15 cellular contexts compared by ENCODE assay signal in genomic region chr9:123089790-123090189, GRCh38. TPM values are rescaled to one million over a fixed set of nuclear protein-coding genes. Genes with fewer than 3 reads are reported as not detected.
"Had no signal": no experiment of that assay in that cellular context is flagged by ENCODE, and none has a peak within 500 bp of the region (broad histone marks: within the 10 kb centered on the region; RNA-seq: fewer than 3 reads in every experiment).

No MANE protein-coding gene starts in this region.

- H3K9me3 ChIP-seq: breast epithelium, esophagus squamous epithelium, mucosa of descending colon, sigmoid colon had no signal

- H3K36me3 ChIP-seq: breast epithelium had no signal

- ATAC-seq: left colon; mucosa of descending colon; natural killer cell; stimulated activated naive CD8-positive, alpha-beta T cell treated with anti-CD3 and anti-CD28 coated beads, Interleukin-15, Interleukin-2, amounts not matched to agents 100 U/mL and 50 U/mL, for 24 hours had no signal

- H3K4me1 ChIP-seq: breast epithelium, sigmoid colon had no signal

- H3K4me1 Mint-ChIP-seq: activated CD4-positive, alpha-beta T cell treated with anti-CD3 and anti-CD28 coated beads, Interleukin-2, amount 10 ng/mL, durations not matched to agents 7 days and 5 days; activated naive CD8-positive, alpha-beta T cell treated with anti-CD3 and anti-CD28 coated beads for 36 hours; natural killer cell had no signal

- DNase-seq: activated CD4-positive, alpha-beta T cell treated with anti-CD3 and anti-CD28 coated beads, Interleukin-2, amount 10 ng/mL, durations not matched to agents 7 days and 5 days; activated CD4-positive, CD25-positive, alpha-beta regulatory T cell; activated gamma-delta T cell; activated naive CD8-positive, alpha-beta T cell treated with anti-CD3 and anti-CD28 coated beads for 36 hours; anterior cingulate cortex; esophagus squamous epithelium; foreskin fibroblast; left colon; mucosa of descending colon; natural killer cell; sigmoid colon; stimulated activated naive CD8-positive, alpha-beta T cell treated with anti-CD3 and anti-CD28 coated beads, Interleukin-15, Interleukin-2, amounts not matched to agents 100 U/mL and 50 U/mL, for 24 hours had no signal

- H3K27me3 ChIP-seq: breast epithelium, esophagus squamous epithelium, sigmoid colon had no signal

- H3K27ac Mint-ChIP-seq: activated CD4-positive, alpha-beta T cell treated with anti-CD3 and anti-CD28 coated beads, Interleukin-2, amount 10 ng/mL, durations not matched to agents 7 days and 5 days; activated naive CD8-positive, alpha-beta T cell treated with anti-CD3 and anti-CD28 coated beads for 36 hours; T-helper 1 cell treated with Interleukin-12 subunit alpha and Interleukin-12 subunit beta and Interleukin-4 antibody, amounts not matched to agents 30 μg/mL and 1 μg/mL, for 36 hours had no signal

- H3K9me3 Mint-ChIP-seq: activated CD4-positive, alpha-beta T cell treated with anti-CD3 and anti-CD28 coated beads, Interleukin-2, amount 10 ng/mL, durations not matched to agents 7 days and 5 days; activated naive CD8-positive, alpha-beta T cell treated with anti-CD3 and anti-CD28 coated beads for 36 hours; natural killer cell; T-helper 1 cell treated with Interleukin-12 subunit alpha and Interleukin-12 subunit beta and Interleukin-4 antibody, amounts not matched to agents 30 μg/mL and 1 μg/mL, for 36 hours had no signal

- H3K27me3 Mint-ChIP-seq: activated CD4-positive, alpha-beta T cell treated with anti-CD3 and anti-CD28 coated beads, Interleukin-2, amount 10 ng/mL, durations not matched to agents 7 days and 5 days; activated naive CD8-positive, alpha-beta T cell treated with anti-CD3 and anti-CD28 coated beads for 36 hours had no signal

- H3K36me3 Mint-ChIP-seq: activated naive CD8-positive, alpha-beta T cell treated with anti-CD3 and anti-CD28 coated beads for 36 hours had no signal

- H3K27ac ChIP-seq: breast epithelium, esophagus squamous epithelium, sigmoid colon had no signal

- H3K4me3 ChIP-seq: breast epithelium, esophagus squamous epithelium, mucosa of descending colon, sigmoid colon had no signal

- H3K4me3 Mint-ChIP-seq: activated CD4-positive, alpha-beta T cell treated with anti-CD3 and anti-CD28 coated beads, Interleukin-2, amount 10 ng/mL, durations not matched to agents 7 days and 5 days; activated naive CD8-positive, alpha-beta T cell treated with anti-CD3 and anti-CD28 coated beads for 36 hours; natural killer cell; T-helper 1 cell treated with Interleukin-12 subunit alpha and Interleukin-12 subunit beta and Interleukin-4 antibody, amounts not matched to agents 30 μg/mL and 1 μg/mL, for 36 hours had no signal

RNA-seq across cellular contexts. Expression of gene GPR21, which starts 56.3 kb away (rescaled TPM):
- polyA plus RNA-seq: urinary bladder had no signal
